ENCODE assay signal across 8 cellular contexts in the genomic region with DNA sequence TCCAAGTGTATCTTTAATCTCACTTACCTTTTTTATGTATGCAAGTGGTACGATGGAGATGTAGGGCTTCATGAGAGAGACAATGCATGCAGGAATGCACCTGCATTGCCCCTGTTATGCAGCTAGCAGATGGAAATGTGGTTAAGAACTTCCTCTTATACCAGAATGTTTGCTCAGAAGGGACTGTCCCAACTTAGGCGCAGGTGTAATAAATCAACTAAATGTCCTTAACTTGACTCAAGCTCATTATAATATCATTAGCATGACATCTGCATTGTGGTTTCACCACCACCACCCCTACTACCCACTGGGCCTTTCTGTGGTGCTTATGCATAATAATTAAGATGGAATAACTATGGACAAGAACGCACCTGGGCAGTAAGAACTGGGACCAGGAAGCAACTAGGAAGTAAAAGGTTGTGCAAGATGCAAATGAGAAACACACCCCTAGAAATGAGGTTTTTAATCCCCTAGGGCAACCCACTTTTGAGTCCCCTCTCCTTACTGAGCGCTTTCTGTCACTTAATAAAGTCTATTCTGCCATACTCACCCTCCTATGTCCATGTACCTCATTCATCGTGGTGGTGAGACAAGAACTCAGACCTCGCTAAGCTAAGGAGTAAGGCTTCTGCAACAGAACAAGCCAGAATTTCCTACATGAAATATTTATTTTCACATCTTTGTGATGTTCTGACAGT.
DNase-seq lines count a peak whose midpoint lies in the region; ATAC-seq and TF ChIP-seq lines count a peak whose summit lies in the region.
"Had no signal": no experiment of that assay in that cellular context is flagged by ENCODE, and none has a peak within 500 bp of the region (broad histone marks: within the 10 kb centered on the region; RNA-seq: fewer than 3 reads in every experiment).

No MANE protein-coding gene starts in this region.

- H3K27ac Mint-ChIP-seq in activated CD8-positive, alpha-beta T cell treated with anti-CD3 and anti-CD28 coated beads for 36 hours, result peak overlapping the region; percentile 74

- ATAC-seq in GM19452 (IDR thresholded peaks at IDR 0.05; ENCODE audit: unreplicated experiment) (peak; percentile 97), HG03342 (IDR thresholded peaks at IDR 0.05; ENCODE audit: unreplicated experiment) (peak; percentile 97)
- peak; percentile 94 for ATAC-seq in activated CD8-positive, alpha-beta T cell treated with anti-CD3 and anti-CD28 coated beads for 36 hours
- ATAC-seq: Panc1 had no signal

- no peaks in the 10 kb centered on the region for H3K36me3 Mint-ChIP-seq in activated CD8-positive, alpha-beta T cell treated with anti-CD3 and anti-CD28 coated beads for 36 hours (ENCODE audit: low read depth)

- intact Hi-C loops in activated CD8-positive, alpha-beta T cell treated with anti-CD3 and anti-CD28 coated beads for 36 hours (cut with micrococcal nuclease), result loop anchor here (10.0 kb wide), 2 partner anchors 65 to 875 kb away; no protein-coding TSS in a partner anchor

- peak overlapping the region; percentile 48 for H3K4me3 Mint-ChIP-seq in activated CD8-positive, alpha-beta T cell treated with anti-CD3 and anti-CD28 coated beads for 36 hours

- H3K27me3 Mint-ChIP-seq in activated CD8-positive, alpha-beta T cell treated with anti-CD3 and anti-CD28 coated beads for 36 hours, result no peaks in the 10 kb centered on the region

- peaks cover 33% of the 10 kb centered on the region for H3K4me1 Mint-ChIP-seq in activated CD8-positive, alpha-beta T cell treated with anti-CD3 and anti-CD28 coated beads for 36 hours (ENCODE audit: low read depth)

- DNase-seq in activated CD8-positive, alpha-beta T cell treated with anti-CD3 and anti-CD28 coated beads for 36 hours, result peak; percentile 80
- DNase-seq in stimulated activated CD8-positive, alpha-beta memory T cell treated with anti-CD3 and anti-CD28 coated beads, Interleukin-7, amount 100 ng/mL, for 4 hours (ENCODE audit: low read depth in 2 of 2), result peak; percentile 15 to 17
- DNase-seq in SIG-M5 treated with dmso at 0.1 percent for 504 hours (lab: John Stamatoyannopoulos, UW; ENCODE audit: unreplicated experiment) (no peak), 8988T (no peak), DMS114 treated with DMSO at 0.1 percent for 48 hours (lab: John Stamatoyannopoulos, UW; ENCODE audit: unreplicated experiment) (no peak)

- CTCF ChIA-PET in activated CD8-positive, alpha-beta T cell treated with anti-CD3 and anti-CD28 coated beads for 36 hours (lab: Charles Lee), result interaction anchor here (0.6 kb wide), 1 partner anchor 11 kb away, joined by 3 read pairs; no protein-coding TSS in a partner anchor

- no peak for TF ChIP-seq CTCF in activated CD8-positive, alpha-beta T cell treated with anti-CD3 and anti-CD28 coated beads for 36 hours (IDR thresholded peaks at IDR 0.05)

- H3K9me3 Mint-ChIP-seq in activated CD8-positive, alpha-beta T cell treated with anti-CD3 and anti-CD28 coated beads for 36 hours, result no peaks in the 10 kb centered on the region

- POLR2A ChIA-PET in activated CD8-positive, alpha-beta T cell treated with anti-CD3 and anti-CD28 coated beads for 36 hours (lab: Charles Lee), result interaction anchor here (0.8 kb wide), 1 partner anchor 749 kb away, joined by 3 read pairs; no protein-coding TSS in a partner anchor

Comparison
In these comparisons a context has a peak if more than half of its experiments do, and no peak if none do; other contexts are left out.
1. DNase-seq: peak in activated CD8-positive, alpha-beta T cell treated with anti-CD3 and anti-CD28 coated beads for 36 hours (single experiment) and stimulated activated CD8-positive, alpha-beta memory T cell treated with anti-CD3 and anti-CD28 coated beads, Interleukin-7, amount 100 ng/mL, for 4 hours (2 of 2); none in SIG-M5 treated with dmso at 0.1 percent for 504 hours (single experiment), 8988T (single experiment) and DMS114 treated with DMSO at 0.1 percent for 48 hours (single experiment).
2. Peak in every context shown above with its lines, with median percentiles within 50 percentile points of each other: ATAC-seq.